In the genomic region with DNA sequence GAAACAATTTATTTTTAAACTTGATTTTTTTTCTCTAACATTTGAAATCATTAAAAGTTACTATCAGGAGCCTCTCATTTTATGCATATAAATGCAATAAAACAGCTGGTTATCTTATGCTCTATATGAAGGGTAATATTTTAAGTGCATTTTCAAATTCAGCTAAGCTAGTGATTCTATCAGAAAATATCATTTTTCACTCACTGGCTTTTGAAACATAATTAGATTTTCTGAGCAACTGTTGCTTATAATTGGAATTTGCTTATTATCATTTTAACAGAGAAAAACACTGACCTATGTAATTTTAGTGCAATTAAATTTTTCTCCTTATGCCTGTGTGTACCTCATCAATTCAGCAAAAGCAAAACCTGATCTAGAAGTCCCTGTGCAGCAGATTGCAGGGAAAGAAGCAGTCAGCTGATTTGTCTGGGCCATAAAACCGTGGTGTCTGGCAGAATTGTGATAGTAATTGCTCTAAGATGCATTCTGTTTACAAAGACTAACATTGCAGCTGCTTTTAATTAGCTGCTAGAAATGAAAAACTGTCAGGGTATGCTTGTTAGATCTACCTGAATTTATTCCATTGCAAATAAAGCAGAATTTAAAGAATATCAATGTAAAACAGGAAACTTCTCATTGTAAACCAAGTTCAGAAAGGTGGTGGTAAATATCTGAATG, we compare ENCODE assay signal across 19 cellular contexts.
DNase-seq lines count a peak whose midpoint lies in the region; ATAC-seq and TF ChIP-seq lines count a peak whose summit lies in the region.
"Had no signal": no experiment of that assay in that cellular context is flagged by ENCODE, and none has a peak within 500 bp of the region (broad histone marks: within the 10 kb centered on the region; RNA-seq: fewer than 3 reads in every experiment).

No MANE protein-coding gene starts in this region.

- no peaks in the 10 kb centered on the region for H3K27me3 Mint-ChIP-seq in activated CD4-positive, alpha-beta T cell treated with anti-CD3 and anti-CD28 coated beads for 36 hours
- H3K27me3 Mint-ChIP-seq in natural killer cell (ENCODE audit: low read depth in 2 of 2) = no peaks in the 10 kb centered on the region
- H3K27me3 Mint-ChIP-seq: activated naive CD4-positive, alpha-beta T cell treated with anti-CD3 and anti-CD28 coated beads, Interleukin-2, amount 50 U/mL, for 24 hours had no signal

- no peak overlapping the region for H3K4me3 ChIP-seq in AG10803 (ENCODE audit: low read length)
- H3K4me3 ChIP-seq in heart right ventricle = no peak overlapping the region
- H3K4me3 ChIP-seq: coronary artery, uterus had no signal

- no peaks in the 10 kb centered on the region for H3K4me1 Mint-ChIP-seq in activated CD4-positive, alpha-beta T cell treated with anti-CD3 and anti-CD28 coated beads for 36 hours
- peaks cover 0 to 5% of the 10 kb centered on the region in 2 donors for H3K4me1 Mint-ChIP-seq in natural killer cell
- H3K4me1 Mint-ChIP-seq: activated naive CD4-positive, alpha-beta T cell treated with anti-CD3 and anti-CD28 coated beads, Interleukin-2, amount 50 U/mL, for 24 hours had no signal

- 66 to 79% methylated on average over 1 of the region's 1 CpG for WGBS in heart right ventricle, 2 donors

- no peak overlapping the region for H3K27ac Mint-ChIP-seq in activated CD4-positive, alpha-beta T cell treated with anti-CD3 and anti-CD28 coated beads for 36 hours
- H3K27ac Mint-ChIP-seq in natural killer cell = no peak overlapping the region
- H3K27ac Mint-ChIP-seq: activated naive CD4-positive, alpha-beta T cell treated with anti-CD3 and anti-CD28 coated beads, Interleukin-2, amount 50 U/mL, for 24 hours had no signal

- DNase-seq in AG10803 (ENCODE audit: low read depth) (peak; percentile 43), GM04504 (ENCODE audit: low read depth) (peak; percentile 40), NCI-H2171 treated with DMSO at 0.1 percent for 48 hours (lab: John Stamatoyannopoulos, UW) (peak; percentile 87), fibroblast of peridontal ligament (ENCODE audit: extremely low read depth) (peak; percentile 60), natural killer cell (no peak), NOMO-1 treated with dmso at 0.1 percent for 144 hours (lab: John Stamatoyannopoulos, UW; ENCODE audit: unreplicated experiment) (no peak), heart right ventricle (no peak)
- no peak for DNase-seq in activated CD4-positive, alpha-beta T cell treated with anti-CD3 and anti-CD28 coated beads for 36 hours
- DNase-seq: activated CD4-positive, alpha-beta T cell treated with anti-CD3 and anti-CD28 coated beads, Interleukin-2, amount 50 U/mL, for 4 hours; activated T-cell treated with anti-CD3 and anti-CD28 coated beads, Interleukin-2, amount 50 U/mL, for 4 hours; KG1; left ventricle myocardium superior; NCI-H1048; NCI-H524 treated with DMSO at 0.1 percent for 48 hours; stimulated activated CD4-positive, alpha-beta T cell treated with anti-CD3 and anti-CD28 coated beads, Interleukin-2, amount 100 ng/mL, for 24 hours; SW 1271; uterus had no signal

- intact Hi-C loops in activated CD4-positive, alpha-beta T cell treated with anti-CD3 and anti-CD28 coated beads for 36 hours (cut with DNase I, micrococcal nuclease) = no loop called here
- intact Hi-C loops in natural killer cell (cut with micrococcal nuclease) (no loop called here), heart right ventricle (cut with DNase I) (loop anchor here in 1 of 10 donors (10.0 kb wide), 1 partner anchor 653 kb away; no protein-coding TSS in a partner anchor)

- H3K4me1 ChIP-seq in heart right ventricle = peaks cover 0 to 6% (median 0%) of the 10 kb centered on the region in 9 donors
- H3K4me1 ChIP-seq: uterus had no signal

- no peak overlapping the region for H3K27ac ChIP-seq in heart right ventricle
- H3K27ac ChIP-seq: coronary artery, uterus had no signal

- ATAC-seq in activated CD4-positive, alpha-beta T cell treated with anti-CD3 and anti-CD28 coated beads for 36 hours = no peak
- ATAC-seq in natural killer cell (no peak), heart right ventricle (no peak)
- ATAC-seq: activated T-cell treated with anti-CD3 and anti-CD28 coated beads, Interleukin-2, amount 50 U/mL, for 4 hours; left ventricle myocardium superior had no signal

- POLR2A ChIA-PET in activated CD4-positive, alpha-beta T cell treated with anti-CD3 and anti-CD28 coated beads for 36 hours (lab: Charles Lee) = no interaction called here

- TF ChIP-seq CTCF in AG10803 (conservative IDR thresholded peaks at IDR 0.05; ENCODE audit: low read length) (no peak), natural killer cell (IDR thresholded peaks at IDR 0.05) (no peak), heart right ventricle (IDR thresholded peaks at IDR 0.05) (no peak)

- no peaks in the 10 kb centered on the region for H3K9me3 ChIP-seq in heart right ventricle
- H3K9me3 ChIP-seq: uterus had no signal

- no peaks in the 10 kb centered on the region for H3K36me3 ChIP-seq in heart right ventricle
- H3K36me3 ChIP-seq: uterus had no signal

- CTCF ChIA-PET in activated CD4-positive, alpha-beta T cell treated with anti-CD3 and anti-CD28 coated beads for 36 hours (lab: Charles Lee) = no interaction called here

- H3K4me3 Mint-ChIP-seq in activated CD4-positive, alpha-beta T cell treated with anti-CD3 and anti-CD28 coated beads for 36 hours = no peak overlapping the region
- H3K4me3 Mint-ChIP-seq in natural killer cell = no peak overlapping the region
- H3K4me3 Mint-ChIP-seq: activated naive CD4-positive, alpha-beta T cell treated with anti-CD3 and anti-CD28 coated beads, Interleukin-2, amount 50 U/mL, for 24 hours; activated T-cell treated with anti-CD3 and anti-CD28 coated beads, Interleukin-2, amount 50 U/mL, for 4 hours had no signal

- H3K9me3 Mint-ChIP-seq in activated CD4-positive, alpha-beta T cell treated with anti-CD3 and anti-CD28 coated beads for 36 hours (ENCODE audit: low read depth) = no peaks in the 10 kb centered on the region
- H3K9me3 Mint-ChIP-seq in natural killer cell = no peaks in the 10 kb centered on the region
- H3K9me3 Mint-ChIP-seq: activated naive CD4-positive, alpha-beta T cell treated with anti-CD3 and anti-CD28 coated beads, Interleukin-2, amount 50 U/mL, for 24 hours; activated T-cell treated with anti-CD3 and anti-CD28 coated beads, Interleukin-2, amount 50 U/mL, for 4 hours had no signal

- H3K27me3 ChIP-seq in heart right ventricle = no peaks in the 10 kb centered on the region
- H3K27me3 ChIP-seq: uterus had no signal

- H3K36me3 Mint-ChIP-seq in activated CD4-positive, alpha-beta T cell treated with anti-CD3 and anti-CD28 coated beads for 36 hours (ENCODE audit: low read depth) = peaks cover 1% of the 10 kb centered on the region
- no peaks in the 10 kb centered on the region for H3K36me3 Mint-ChIP-seq in natural killer cell

Comparison
In these comparisons a context has a peak if more than half of its experiments do, and no peak if none do; other contexts are left out.
1. DNase-seq: peak in AG10803 (single experiment), GM04504 (single experiment), NCI-H2171 treated with DMSO at 0.1 percent for 48 hours (single experiment) and fibroblast of peridontal ligament (single experiment); none in activated CD4-positive, alpha-beta T cell treated with anti-CD3 and anti-CD28 coated beads for 36 hours (single experiment), natural killer cell (single experiment), NOMO-1 treated with dmso at 0.1 percent for 144 hours (single experiment) and heart right ventricle (0 of 2).